Comparison of ENCODE assay signal across 13 cellular contexts in the genomic region with DNA sequence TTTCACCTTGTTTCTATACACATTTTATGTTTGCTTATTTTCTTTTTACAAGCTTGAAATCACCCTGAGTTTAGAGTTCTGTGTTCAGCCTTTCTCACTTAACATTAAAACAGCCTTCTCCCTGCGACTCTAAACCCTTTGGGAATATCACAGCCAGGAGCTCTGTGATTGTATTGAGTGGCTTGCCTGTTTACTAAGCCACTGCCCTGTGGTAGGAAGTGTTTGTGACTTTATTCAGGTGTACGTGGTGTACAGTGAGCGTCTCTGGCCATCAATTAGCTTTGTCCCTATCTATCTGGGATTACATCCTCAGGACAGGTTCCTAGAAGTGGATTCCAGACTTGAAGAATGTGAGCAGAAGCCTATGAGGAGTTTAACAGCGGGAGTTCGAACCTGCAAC. TPM values are rescaled to one million over a fixed set of nuclear protein-coding genes. Genes with fewer than 3 reads are reported as not detected.
DNase-seq lines count a peak whose midpoint lies in the region; ATAC-seq and TF ChIP-seq lines count a peak whose summit lies in the region.
"Had no signal": no experiment of that assay in that cellular context is flagged by ENCODE, and none has a peak within 500 bp of the region (broad histone marks: within the 10 kb centered on the region; RNA-seq: fewer than 3 reads in every experiment).

No MANE protein-coding gene starts in this region.

- 85 to 91% methylated on average over 5 of the region's 5 CpGs for WGBS in upper lobe of left lung, 2 donors

- H3K27ac ChIP-seq in colonic mucosa (peak overlapping the region; percentile 2), upper lobe of left lung (no peak overlapping the region)
- H3K27ac ChIP-seq: A549, C4-2B had no signal

- H3K4me3 ChIP-seq in colonic mucosa (no peak overlapping the region), upper lobe of left lung (no peak overlapping the region)
- H3K4me3 ChIP-seq: A549 had no signal

- peak; percentile 15 for DNase-seq in NCI-H510A treated with DMSO at 0.1 percent for 48 hours (lab: John Stamatoyannopoulos, UW)
- no peak for DNase-seq in NCI-H510A (lab: John Stamatoyannopoulos, UW)
- no peak for DNase-seq in colonic mucosa
- DNase-seq in left colon, result no peak
- no peak for DNase-seq in upper lobe of left lung
- no peak for DNase-seq in NCI-H1694 treated with DMSO at 0.1 percent for 48 hours (lab: John Stamatoyannopoulos, UW)
- DNase-seq: BE2C; CD4-positive, alpha-beta memory T cell; DMS53; GF-D8 had no signal

- peak; percentile 53 for ATAC-seq in left colon
- ATAC-seq in upper lobe of left lung (ENCODE audit: low FRiP score in 2 of 2), result no peak
- ATAC-seq: A549, HCT116 had no signal

- intact Hi-C loops in colonic mucosa (cut with DNase I), result no loop called here
- intact Hi-C loops in left colon (cut with DNase I, micrococcal nuclease), result no loop called here

- no peaks in the 10 kb centered on the region for H3K27me3 ChIP-seq in colonic mucosa
- H3K27me3 ChIP-seq in upper lobe of left lung, result no peaks in the 10 kb centered on the region
- H3K27me3 ChIP-seq: BE2C had no signal

- TF ChIP-seq EP300 in upper lobe of left lung (IDR thresholded peaks at IDR 0.05), result no peak

- TF ChIP-seq CTCF in colonic mucosa (IDR thresholded peaks at IDR 0.05) (no peak), upper lobe of left lung (IDR thresholded peaks at IDR 0.05) (no peak)

- H3K4me1 ChIP-seq in colonic mucosa (no peaks in the 10 kb centered on the region), upper lobe of left lung (no peaks in the 10 kb centered on the region)
- H3K4me1 ChIP-seq: A549, BE2C had no signal

- peak overlapping the region in 1 of 2 donors; percentile 52 for H3K9ac ChIP-seq in colonic mucosa (ENCODE audit: low read depth in 2 of 2, low read length in 2 of 2)

- H3K9me3 ChIP-seq in colonic mucosa (no peaks in the 10 kb centered on the region), upper lobe of left lung (no peaks in the 10 kb centered on the region)
- H3K9me3 ChIP-seq: A549, BE2C had no signal

- no peaks in the 10 kb centered on the region for H3K36me3 ChIP-seq in colonic mucosa
- no peaks in the 10 kb centered on the region for H3K36me3 ChIP-seq in upper lobe of left lung
- H3K36me3 ChIP-seq: BE2C had no signal

- TF ChIP-seq POLR2A in upper lobe of left lung (IDR thresholded peaks at IDR 0.05), result no peak

RNA-seq across cellular contexts. Expression of gene NEURL1B, which starts 11.0 kb away (rescaled TPM):
- total RNA-seq in colonic mucosa (10 to 100 TPM; 61.6 to 99.9 TPM), left colon (10 to 100 TPM; 60.5 to 90.8 TPM), upper lobe of left lung (10 to 100 TPM in 4 of 6 donors, 1 to 10 TPM in 2; 6.3 to 29.4 (median 15.1) TPM)
